In genomic region chr6:138297761-138298298, GRCh38 we compare ENCODE assay signal across 18 cellular contexts.
DNase-seq lines count a peak whose midpoint lies in the region; ATAC-seq and TF ChIP-seq lines count a peak whose summit lies in the region.
"Had no signal": no experiment of that assay in that cellular context is flagged by ENCODE, and none has a peak within 500 bp of the region (broad histone marks: within the 10 kb centered on the region; RNA-seq: fewer than 3 reads in every experiment).

No MANE protein-coding gene starts in this region.

- no peak overlapping the region for H3K4me3 Mint-ChIP-seq in activated naive CD8-positive, alpha-beta T cell treated with anti-CD3 and anti-CD28 coated beads, Interleukin-2, amount 50 U/mL, for 24 hours
- no peak overlapping the region for H3K4me3 Mint-ChIP-seq in activated naive CD8-positive, alpha-beta T cell treated with anti-CD3 and anti-CD28 coated beads for 36 hours
- H3K4me3 Mint-ChIP-seq: naive thymus-derived CD8-positive, alpha-beta T cell had no signal

- no peaks in the 10 kb centered on the region for H3K9me3 Mint-ChIP-seq in activated naive CD8-positive, alpha-beta T cell treated with anti-CD3 and anti-CD28 coated beads, Interleukin-2, amount 50 U/mL, for 24 hours
- H3K9me3 Mint-ChIP-seq in activated naive CD8-positive, alpha-beta T cell treated with anti-CD3 and anti-CD28 coated beads for 36 hours: no peaks in the 10 kb centered on the region
- H3K9me3 Mint-ChIP-seq: naive thymus-derived CD8-positive, alpha-beta T cell had no signal

- TF ChIP-seq CTCF in NB4 (IDR thresholded peaks at IDR 0.05; ENCODE audit: low read depth, low read length) (no peak), fibroblast of mammary gland (conservative IDR thresholded peaks at IDR 0.05; ENCODE audit: control insufficient read depth, insufficient read depth, low read depth, low read length) (no peak)

- no peak for DNase-seq in activated naive CD8-positive, alpha-beta T cell treated with anti-CD3 and anti-CD28 coated beads, Interleukin-2, amount 50 U/mL, for 24 hours
- DNase-seq in activated naive CD8-positive, alpha-beta T cell treated with anti-CD3 and anti-CD28 coated beads for 36 hours: no peak
- DNase-seq in NB4 (ENCODE audit: low read depth) (peak; percentile 29), fibroblast of mammary gland (ENCODE audit: low read depth) (peak; percentile 54), skeletal muscle cell (ENCODE audit: low read depth) (peak; percentile 44), posterior cingulate gyrus (no peak)
- DNase-seq in activated CD8-positive, alpha-beta memory T cell treated with anti-CD3 and anti-CD28 coated beads, Interleukin-2, amount 50 U/mL, for 4 hours: no peak
- DNase-seq: activated CD4-positive, alpha-beta T cell treated with anti-CD3 and anti-CD28 coated beads, Interleukin-2, amount 50 U/mL, for 4 hours; activated effector memory CD4-positive, alpha-beta T cell treated with Interleukin-2 at 50 U/mL for 16 hours; dorsolateral prefrontal cortex; Kasumi-1; naive thymus-derived CD8-positive, alpha-beta T cell; NCI-H187 treated with DMSO at 0.1 percent for 48 hours; NCI-H510A treated with DMSO at 0.1 percent for 48 hours had no signal

- H3K36me3 Mint-ChIP-seq in activated naive CD8-positive, alpha-beta T cell treated with anti-CD3 and anti-CD28 coated beads, Interleukin-2, amount 50 U/mL, for 24 hours (ENCODE audit: low read depth): no peaks in the 10 kb centered on the region
- no peaks in the 10 kb centered on the region for H3K36me3 Mint-ChIP-seq in activated naive CD8-positive, alpha-beta T cell treated with anti-CD3 and anti-CD28 coated beads for 36 hours
- H3K36me3 Mint-ChIP-seq: naive thymus-derived CD8-positive, alpha-beta T cell had no signal

- ATAC-seq in activated naive CD8-positive, alpha-beta T cell treated with anti-CD3 and anti-CD28 coated beads, Interleukin-2, amount 50 U/mL, for 24 hours: peak; percentile 92
- ATAC-seq in GM21526 (IDR thresholded peaks at IDR 0.05; ENCODE audit: low FRiP score, unreplicated experiment): no peak
- ATAC-seq: naive thymus-derived CD8-positive, alpha-beta T cell had no signal

- H3K27ac Mint-ChIP-seq in activated naive CD8-positive, alpha-beta T cell treated with anti-CD3 and anti-CD28 coated beads, Interleukin-2, amount 50 U/mL, for 24 hours: peak overlapping the region; percentile 4
- no peak overlapping the region for H3K27ac Mint-ChIP-seq in activated naive CD8-positive, alpha-beta T cell treated with anti-CD3 and anti-CD28 coated beads for 36 hours
- H3K27ac Mint-ChIP-seq: naive thymus-derived CD8-positive, alpha-beta T cell; progenitor cell of endocrine pancreas had no signal

- no peak for TF ChIP-seq POLR2A in NB4 (IDR thresholded peaks at IDR 0.05; ENCODE audit: extremely low read depth, insufficient read length)

- intact Hi-C loops in posterior cingulate gyrus (cut with DNase I): no loop called here

- peaks cover 11% of the 10 kb centered on the region for H3K4me1 Mint-ChIP-seq in activated naive CD8-positive, alpha-beta T cell treated with anti-CD3 and anti-CD28 coated beads, Interleukin-2, amount 50 U/mL, for 24 hours
- H3K4me1 Mint-ChIP-seq in activated naive CD8-positive, alpha-beta T cell treated with anti-CD3 and anti-CD28 coated beads for 36 hours: peaks cover 4% of the 10 kb centered on the region
- H3K4me1 Mint-ChIP-seq: naive thymus-derived CD8-positive, alpha-beta T cell had no signal

- H3K27me3 Mint-ChIP-seq in activated naive CD8-positive, alpha-beta T cell treated with anti-CD3 and anti-CD28 coated beads, Interleukin-2, amount 50 U/mL, for 24 hours: peaks cover 16% of the 10 kb centered on the region
- peaks cover 23% of the 10 kb centered on the region for H3K27me3 Mint-ChIP-seq in activated naive CD8-positive, alpha-beta T cell treated with anti-CD3 and anti-CD28 coated beads for 36 hours
- H3K27me3 Mint-ChIP-seq: progenitor cell of endocrine pancreas had no signal

- H3K4me3 ChIP-seq in NB4 (ENCODE audit: low read depth, low read length) (no peak overlapping the region), fibroblast of mammary gland (ENCODE audit: control insufficient read depth, low read depth, low read length) (no peak overlapping the region), skeletal muscle cell (ENCODE audit: low read depth, low read length) (no peak overlapping the region)
- H3K4me3 ChIP-seq: dorsolateral prefrontal cortex, SJSA1, suprapubic skin had no signal

Comparison
In these comparisons a context has a peak if more than half of its experiments do, and no peak if none do; other contexts are left out.
1. DNase-seq: peak in NB4 (single experiment), fibroblast of mammary gland (single experiment) and skeletal muscle cell (single experiment); none in activated naive CD8-positive, alpha-beta T cell treated with anti-CD3 and anti-CD28 coated beads, Interleukin-2, amount 50 U/mL, for 24 hours (single experiment), activated naive CD8-positive, alpha-beta T cell treated with anti-CD3 and anti-CD28 coated beads for 36 hours (single experiment), posterior cingulate gyrus (0 of 10) and activated CD8-positive, alpha-beta memory T cell treated with anti-CD3 and anti-CD28 coated beads, Interleukin-2, amount 50 U/mL, for 4 hours (single experiment).